Comparison of ENCODE assay signal across 1 cellular context in the genomic region with DNA sequence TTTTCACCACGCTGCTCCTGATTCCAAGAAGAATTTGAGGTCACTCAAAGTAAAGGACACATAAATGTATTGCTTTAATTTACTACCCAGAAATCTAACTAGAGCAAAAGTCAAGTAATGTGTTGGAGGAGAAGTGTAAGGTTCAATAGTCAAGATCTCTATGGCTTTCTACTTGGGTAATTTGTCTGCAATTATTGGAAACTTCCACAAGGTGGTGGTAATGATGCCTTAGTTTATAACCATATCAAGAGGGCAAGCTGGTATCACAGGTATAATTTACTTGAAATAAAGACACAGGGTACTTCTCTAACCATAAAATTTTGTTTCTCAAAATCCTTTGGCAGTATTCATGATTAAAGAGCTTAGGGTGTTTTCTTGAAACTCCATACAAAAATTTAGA.
TF ChIP-seq lines count a peak whose summit lies in the region.

No MANE protein-coding gene starts in this region.

TF ChIP-seq in H1, 55 proteins besides CTCF, POLR2A, EP300 and RAD21 (continued from another document):
- TF ChIP-seq, protein P1, sequence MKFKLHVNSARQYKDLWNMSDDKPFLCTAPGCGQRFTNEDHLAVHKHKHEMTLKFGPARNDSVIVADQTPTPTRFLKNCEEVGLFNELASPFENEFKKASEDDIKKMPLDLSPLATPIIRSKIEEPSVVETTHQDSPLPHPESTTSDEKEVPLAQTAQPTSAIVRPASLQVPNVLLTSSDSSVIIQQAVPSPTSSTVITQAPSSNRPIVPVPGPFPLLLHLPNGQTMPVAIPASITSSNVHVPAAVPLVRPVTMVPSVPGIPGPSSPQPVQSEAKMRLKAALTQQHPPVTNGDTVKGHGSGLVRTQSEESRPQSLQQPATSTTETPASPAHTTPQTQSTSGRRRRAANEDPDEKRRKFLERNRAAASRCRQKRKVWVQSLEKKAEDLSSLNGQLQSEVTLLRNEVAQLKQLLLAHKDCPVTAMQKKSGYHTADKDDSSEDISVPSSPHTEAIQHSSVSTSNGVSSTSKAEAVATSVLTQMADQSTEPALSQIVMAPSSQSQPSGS (IDR thresholded peaks at IDR 0.05; ENCODE audit: low read length): no peak
- TF ChIP-seq POU5F1 (IDR thresholded peaks at IDR 0.05; ENCODE audit: low read depth, low read length): no peak
- TF ChIP-seq HDAC2 (IDR thresholded peaks at IDR 0.05; ENCODE audit: borderline replicate concordance in 1 of 2, low read depth in 2 of 2, low read length in 2 of 2): no peak
- no peak for TF ChIP-seq GTF2F1 (IDR thresholded peaks at IDR 0.05; ENCODE audit: borderline replicate concordance, low read depth, low read length)
- TF ChIP-seq SAP30 (IDR thresholded peaks at IDR 0.05; ENCODE audit: insufficient read depth, insufficient replicate concordance, low read length): no peak
- TF ChIP-seq CHD2 (IDR thresholded peaks at IDR 0.05; ENCODE audit: low read length): no peak
- TF ChIP-seq, protein P2, sequence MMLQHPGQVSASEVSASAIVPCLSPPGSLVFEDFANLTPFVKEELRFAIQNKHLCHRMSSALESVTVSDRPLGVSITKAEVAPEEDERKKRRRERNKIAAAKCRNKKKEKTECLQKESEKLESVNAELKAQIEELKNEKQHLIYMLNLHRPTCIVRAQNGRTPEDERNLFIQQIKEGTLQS (IDR thresholded peaks at IDR 0.05; ENCODE audit: insufficient read depth, low read depth, low read length): no peak
- no peak for TF ChIP-seq ZNF274 (IDR thresholded peaks at IDR 0.05; ENCODE audit: borderline replicate concordance, extremely low read depth, low read length)
- no peak for TF ChIP-seq KDM5A (IDR thresholded peaks at IDR 0.05; ENCODE audit: low read length)
- no peak for TF ChIP-seq KDM1A (IDR thresholded peaks at IDR 0.05; ENCODE audit: borderline replicate concordance, low read length)
- no peak for TF ChIP-seq EGR1 (IDR thresholded peaks at IDR 0.05; ENCODE audit: borderline replicate concordance, low read depth, low read length)
- no peak for TF ChIP-seq CBX8 (IDR thresholded peaks at IDR 0.05; ENCODE audit: borderline replicate concordance, low read depth, low read length)
